25 cellular contexts compared by ENCODE assay signal in the genomic region with DNA sequence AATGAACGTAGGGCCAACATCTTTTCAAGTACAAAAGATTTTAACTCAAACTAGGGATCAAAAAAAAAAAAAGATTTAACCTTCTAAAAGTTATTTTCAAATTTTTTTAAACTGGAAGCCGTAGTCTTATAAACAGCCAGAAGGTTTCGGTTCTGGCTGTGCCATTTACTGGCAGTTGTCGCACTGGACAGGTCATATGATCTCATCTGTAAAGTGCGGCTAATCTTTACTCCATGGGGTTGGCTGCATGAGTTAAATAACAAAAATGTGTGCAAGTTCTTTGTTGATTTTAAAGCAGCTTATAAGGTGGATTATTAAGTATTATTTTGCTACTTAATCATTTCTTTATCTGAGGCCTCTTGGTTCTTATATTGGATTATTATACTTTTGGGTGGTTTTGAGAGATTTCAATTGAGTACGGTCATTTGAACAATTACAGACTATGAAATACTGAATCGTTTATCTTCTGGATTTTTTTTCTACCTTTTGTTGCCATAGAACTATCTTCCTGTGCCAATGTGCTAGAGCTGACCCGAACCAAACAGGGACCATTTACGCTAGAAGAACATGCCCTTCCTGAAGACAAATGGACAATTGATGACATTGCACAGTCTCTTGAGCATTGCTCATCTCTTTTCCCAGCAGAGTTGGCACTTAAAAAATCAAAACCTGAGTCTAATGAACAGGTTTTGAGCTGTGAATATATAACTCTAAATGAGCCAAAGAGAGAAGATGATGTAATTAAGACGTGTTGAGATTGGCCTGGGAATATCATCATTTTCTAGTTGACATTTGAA. TPM values are rescaled to one million over a fixed set of nuclear protein-coding genes. Genes with fewer than 3 reads are reported as not detected.
DNase-seq lines count a peak whose midpoint lies in the region; ATAC-seq and TF ChIP-seq lines count a peak whose summit lies in the region.
"Had no signal": no experiment of that assay in that cellular context is flagged by ENCODE, and none has a peak within 500 bp of the region (broad histone marks: within the 10 kb centered on the region; RNA-seq: fewer than 3 reads in every experiment).

No MANE protein-coding gene starts in this region.

- peak overlapping the region; percentile 65 for H3K4me2 ChIP-seq in skeletal muscle satellite cell (ENCODE audit: low read length)

- no peaks in the 10 kb centered on the region for H3K9me3 ChIP-seq in skeletal muscle satellite cell (replicated peaks; ENCODE audit: low read length)
- H3K9me3 ChIP-seq: colonic mucosa, tibial artery had no signal

- H3K36me3 ChIP-seq in skeletal muscle satellite cell (ENCODE audit: insufficient read depth, low read length), result no peaks in the 10 kb centered on the region
- H3K36me3 ChIP-seq: colonic mucosa had no signal

- no peak for ATAC-seq in HG03565 (IDR thresholded peaks at IDR 0.05; ENCODE audit: unreplicated experiment)
- ATAC-seq: activated T-cell treated with anti-CD3 and anti-CD28 coated beads, Interleukin-2, amount 50 U/mL, for 72 hours had no signal

- H3K4me1 ChIP-seq in skeletal muscle satellite cell (ENCODE audit: control insufficient read depth, insufficient read depth, low read length), result peaks cover 4% of the 10 kb centered on the region
- H3K4me1 ChIP-seq: colonic mucosa, tibial artery had no signal

- TF ChIP-seq CTCF in epithelial cell of esophagus (IDR thresholded peaks at IDR 0.05; ENCODE audit: insufficient read depth, low read depth, low read length, missing control alignments) (no peak), GM20000 (IDR thresholded peaks at IDR 0.05; ENCODE audit: extremely low read depth, missing control alignments) (no peak)

- H3K27me3 ChIP-seq in skeletal muscle satellite cell (ENCODE audit: control insufficient read depth, insufficient read depth, low read length), result no peaks in the 10 kb centered on the region
- H3K27me3 ChIP-seq: colonic mucosa, tibial artery had no signal

- no peak overlapping the region for H3K4me3 ChIP-seq in epithelial cell of esophagus (ENCODE audit: low read length)
- peak overlapping the region; percentile 46 for H3K4me3 ChIP-seq in skeletal muscle satellite cell (ENCODE audit: low read length)
- H3K4me3 ChIP-seq: colonic mucosa, GM23248, lung, tibial artery had no signal

- peak in 2 of 3 experiments; percentile 2 to 54 for DNase-seq in NCI-H1417 (lab: John Stamatoyannopoulos, UW)
- no peak for DNase-seq in NCI-H1417 treated with DMSO at 0.1 percent for 48 hours (lab: John Stamatoyannopoulos, UW)
- peak; percentile 36 for DNase-seq in epithelial cell of esophagus (ENCODE audit: low read depth)
- DNase-seq in myocyte (ENCODE audit: low read depth), result peak; percentile 18
- DNase-seq in cerebellar cortex (ENCODE audit: low spot score), result no peak
- no peak for DNase-seq in GM20000 (ENCODE audit: low spot score)
- DNase-seq: activated CD4-positive, alpha-beta T cell treated with anti-CD3 and anti-CD28 coated beads for 48 hours; activated naive CD4-positive, alpha-beta T cell treated with anti-CD3 and anti-CD28 coated beads for 36 hours; activated T-cell treated with anti-CD3 and anti-CD28 coated beads, Interleukin-2, amount 50 U/mL, for 72 hours; AML-193; CD4-positive, alpha-beta memory T cell; colonic mucosa; DMS 273 treated with DMSO at 0.1 percent for 48 hours; effector memory CD4-positive, alpha-beta T cell; GM23248; kidney; NCI-H1105; NCI-H2081 treated with DMSO at 0.1 percent for 48 hours; NCI-H526; nucleus accumbens; stimulated activated CD4-positive, alpha-beta T cell treated with anti-CD3 and anti-CD28 coated beads, Interleukin-15, amount 100 ng/mL, for 24 hours; tibial artery had no signal

- peak overlapping the region; percentile 62 for H3K9ac ChIP-seq in skeletal muscle satellite cell (ENCODE audit: low read depth, low read length)
- H3K9ac ChIP-seq: GM23248 had no signal

RNA-seq across cellular contexts. Expression of a gene that starts 36.8 kb away (rescaled TPM):
- total RNA-seq in myocyte, result 45.3 and 47.0 TPM in 2 replicates
- 13.5 TPM for polyA plus RNA-seq in myocyte (2012)
- 20.0 and 20.5 TPM in 2 replicates for total RNA-seq in skeletal muscle satellite cell (2012; rRNA removed)

Comparison
In these comparisons a context has a peak if more than half of its experiments do, and no peak if none do; other contexts are left out.
1. DNase-seq: peak in NCI-H1417 (2 of 3), epithelial cell of esophagus (single experiment) and myocyte (single experiment); none in NCI-H1417 treated with DMSO at 0.1 percent for 48 hours (single experiment), cerebellar cortex (single experiment) and GM20000 (single experiment).